19 cellular contexts compared by ENCODE assay signal in the genomic region with DNA sequence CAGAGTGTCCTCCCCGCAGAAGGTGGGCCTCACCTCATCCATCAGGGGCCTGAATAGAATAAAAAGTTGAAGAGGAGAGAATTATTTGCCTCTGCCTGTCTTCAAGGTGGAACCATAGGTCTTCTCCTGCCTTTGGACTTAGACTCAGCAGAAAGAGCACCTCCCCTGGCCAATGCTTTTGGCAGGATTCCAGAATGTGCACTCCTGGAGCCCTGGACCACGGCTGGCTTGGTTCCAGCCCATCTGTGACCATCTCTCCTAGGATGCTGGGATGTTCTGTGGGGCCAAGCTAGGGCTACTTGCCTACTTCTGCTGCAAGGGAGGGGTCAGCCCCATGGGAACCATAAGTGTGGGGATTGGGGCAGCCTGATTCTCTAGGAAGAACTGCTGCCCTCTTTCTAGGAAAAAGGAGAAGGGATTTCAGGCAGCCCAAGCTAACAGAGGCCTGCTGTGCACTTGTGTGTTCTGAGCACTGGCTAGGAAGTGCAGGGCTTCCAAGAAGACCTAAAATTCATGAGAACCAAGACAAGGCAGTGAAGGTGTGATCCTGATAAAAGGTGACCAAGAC. TPM values are rescaled to one million over a fixed set of nuclear protein-coding genes. Genes with fewer than 3 reads are reported as not detected.
A peak's percentile ranks its signal among the peaks of the same experiment; 100 is the strongest.
DNase-seq lines count a peak whose midpoint lies in the region; ATAC-seq, FAIRE-seq and TF ChIP-seq lines count a peak whose summit lies in the region.
"Had no signal": no experiment of that assay in that cellular context is flagged by ENCODE, and none has a peak within 500 bp of the region (broad histone marks: within the 10 kb centered on the region; RNA-seq: fewer than 3 reads in every experiment).

No MANE protein-coding gene starts in this region.

- CTCF ChIA-PET in Calu3 (lab: Charles Lee), result interaction anchor here (0.7 to 1.7 kb wide), 4 partner anchors 15 to 164 kb away, joined by 3 to 12 read pairs (median 6); a partner anchor contains a TSS
- CTCF ChIA-PET in H1 (lab: Charles Lee; ENCODE audit: partially characterized antibody), result interaction anchor here (0.6 kb wide), 1 partner anchor 90 kb away, joined by 3 read pairs; no protein-coding TSS in a partner anchor

- no peak overlapping the region for H3K14ac ChIP-seq in H1 (ENCODE audit: insufficient read length)
- no peak overlapping the region for H3K14ac ChIP-seq in neuronal stem cell (ENCODE audit: low read length)

- no peak overlapping the region for H3K56ac ChIP-seq in H1 (replicated peaks; ENCODE audit: insufficient read length, low read depth, low read length)

- no peak for FAIRE-seq in H1 (lab: Jason Lieb, UNC)
- FAIRE-seq: islet of Langerhans had no signal

- peak; percentile 64 for DNase-seq in Calu3
- peak; percentile 60 for DNase-seq in NCI-H1092 treated with DMSO at 0.1 percent for 48 hours (lab: John Stamatoyannopoulos, UW)
- no peak for DNase-seq in H1 (ENCODE audit: low read depth in 1 of 2, low spot score in 2 of 2)
- DNase-seq in neuronal stem cell (ENCODE audit: low spot score), result no peak
- no peak for DNase-seq in NCI-H2107 (lab: John Stamatoyannopoulos, UW)
- no peak for DNase-seq in stimulated activated CD4-positive, alpha-beta T cell treated with anti-CD3 and anti-CD28 coated beads, Interleukin-12 subunit alpha, Interleukin-12 subunit beta, amount 100 ng/mL, for 4 hours
- no peak for DNase-seq in osteocyte (ENCODE audit: extremely low spot score, unreplicated experiment)
- DNase-seq: activated CD4-positive, alpha-beta T cell treated with anti-CD3 and anti-CD28 coated beads, Interleukin-2, amount 50 U/mL, for 1 hour; activated gamma-delta T cell; CD4-positive, alpha-beta T cell; effector memory CD4-positive, alpha-beta T cell; gastrocnemius medialis; H7; naive thymus-derived CD4-positive, alpha-beta T cell; NCI-H226; T-helper 9 cell had no signal

- BruUV-seq in Calu3 (replicated peaks; lab: Mats Ljungman, UMichigan), result no TSS peak

- no peak overlapping the region for H4K91ac ChIP-seq in H1 (replicated peaks; ENCODE audit: insufficient read length, low read length)
- H4K91ac ChIP-seq in neuronal stem cell (ENCODE audit: low read depth, low read length, poor library complexity), result no peak overlapping the region

- H3K36me3 ChIP-seq in H1 (ENCODE audit: control insufficient read depth in 2 of 4, insufficient read depth in 4 of 4, low read length in 3 of 4) (no peaks in the 10 kb centered on the region), neuronal stem cell (replicated peaks in 1 of 2; ENCODE audit: control insufficient read depth in 2 of 2, insufficient read depth in 2 of 2, low read length in 2 of 2) (no peaks in the 10 kb centered on the region)
- H3K36me3 ChIP-seq: gastrocnemius medialis had no signal

- H3K4me1 ChIP-seq in H1 (replicated peaks in 1 of 4; ENCODE audit: control insufficient read depth in 3 of 4, insufficient read depth in 4 of 4, low read length in 3 of 4) (peaks cover 0 to 3% (median 0%) of the 10 kb centered on the region in 4 experiments; a peak in 2 of 7 replicates), neuronal stem cell (ENCODE audit: control insufficient read depth in 2 of 2, insufficient read depth in 1 of 2, low read depth in 1 of 2, low read length in 2 of 2) (peaks cover 0 to 15% of the 10 kb centered on the region in 2 donors)
- H3K4me1 ChIP-seq: gastrocnemius medialis had no signal

- intact Hi-C loops in Calu3 (cut with micrococcal nuclease; ENCODE audit: unreplicated experiment), result loop anchor here (1.0 kb wide), 2 partner anchors 15 to 31 kb away; no protein-coding TSS in a partner anchor

- H3K9me3 Mint-ChIP-seq in Calu3 (ENCODE audit: low read depth, unreplicated experiment) (peaks cover 2% of the 10 kb centered on the region), osteocyte (ENCODE audit: unreplicated experiment) (peaks cover 7% of the 10 kb centered on the region)

- no peak overlapping the region for H3K9ac ChIP-seq in H1 (replicated peaks in 1 of 4; ENCODE audit: extremely low read depth in 1 of 4, low read depth in 3 of 4, low read length in 3 of 4)
- H3K9ac ChIP-seq in neuronal stem cell (ENCODE audit: low read depth, low read length, poor library complexity), result peak overlapping the region; percentile 63

- H4K8ac ChIP-seq in H1 (ENCODE audit: extremely low read depth, insufficient read depth, low read length) (0 out of 2 replicates have a peak overlapping the region, but pooled peaks have one; percentile 76), neuronal stem cell (ENCODE audit: low read depth, low read length) (no peak overlapping the region)

- H3K4me3 Mint-ChIP-seq in Calu3 (ENCODE audit: low read depth, unreplicated experiment) (peak overlapping the region; percentile 70), osteocyte (ENCODE audit: unreplicated experiment) (no peak overlapping the region)
- H3K4me3 Mint-ChIP-seq: CD4-positive, alpha-beta T cell; naive thymus-derived CD4-positive, alpha-beta T cell had no signal

- H3K23me2 ChIP-seq in H1 (ENCODE audit: low read depth, low read length), result no peaks in the 10 kb centered on the region

- H2BK15ac ChIP-seq in H1 (ENCODE audit: low read length) (no peak overlapping the region), neuronal stem cell (ENCODE audit: low read length) (no peak overlapping the region)

- 96% methylated on average over 2 of the region's 2 CpGs; no CpG with 5 or more reads in 1 of the 2 experiments for WGBS in H1 (ENCODE audit: extremely low coverage in 1 of 2, insufficient coverage in 1 of 2, insufficient read length in 1 of 2, insufficient replicate concordance in 2 of 2, low coverage in 1 of 2, low lambda C conversion rate in 2 of 2, missing lambda C conversion rate in 1 of 2), 2 experiments
- WGBS in neuronal stem cell (ENCODE audit: extremely low coverage in 2 of 2, insufficient read length in 2 of 2, insufficient replicate concordance in 1 of 2), 2 donors, result no CpG with 5 or more reads among the region's 2 CpGs

- H3K27me3 ChIP-seq in H1 (replicated peaks in 1 of 4; ENCODE audit: control insufficient read depth in 3 of 4, extremely low read depth in 1 of 4, insufficient read depth in 3 of 4, low read length in 3 of 4) (no peaks in the 10 kb centered on the region; a peak in 1 of 7 replicates), neuronal stem cell (ENCODE audit: control insufficient read depth in 3 of 3, insufficient read depth in 3 of 3, low read depth in 1 of 3, low read length in 3 of 3) (peaks cover 0 to 3% (median 0%) of the 10 kb centered on the region in 3 experiments)

- H4K5ac ChIP-seq in H1 (ENCODE audit: insufficient read length, low read depth, low read length), result no peak overlapping the region

- H2AK5ac ChIP-seq in H1 (ENCODE audit: low read depth, low read length) (no peak overlapping the region), neuronal stem cell (ENCODE audit: low read depth, low read length) (peak overlapping the region; percentile 57)

- no peak overlapping the region for H3K4ac ChIP-seq in H1 (replicated peaks; ENCODE audit: insufficient read length, low read depth, low read length)
- H3K4ac ChIP-seq in neuronal stem cell (ENCODE audit: low read length), result no peak overlapping the region

- H3K79me1 ChIP-seq in H1 (ENCODE audit: low read depth, low read length), result no peaks in the 10 kb centered on the region
- no peaks in the 10 kb centered on the region for H3K79me1 ChIP-seq in neuronal stem cell (ENCODE audit: low read depth, low read length)

- H3K23ac ChIP-seq in H1 (ENCODE audit: insufficient read length) (no peak overlapping the region), neuronal stem cell (ENCODE audit: low read depth, low read length, poor library complexity) (no peak overlapping the region)

- H3K4me1 Mint-ChIP-seq in Calu3 (ENCODE audit: low read depth, unreplicated experiment) (peaks cover 58% of the 10 kb centered on the region), osteocyte (ENCODE audit: unreplicated experiment) (peaks cover 16% of the 10 kb centered on the region)
- H3K4me1 Mint-ChIP-seq: naive thymus-derived CD4-positive, alpha-beta T cell had no signal

- H3K27me3 Mint-ChIP-seq in Calu3 (ENCODE audit: unreplicated experiment) (no peaks in the 10 kb centered on the region), osteocyte (ENCODE audit: unreplicated experiment) (peaks cover 35% of the 10 kb centered on the region)

- POLR2A ChIA-PET in H1 (lab: Charles Lee; ENCODE audit: partially characterized antibody), result no interaction called here

- 0 out of 4 replicates have a peak, but pooled peaks cover 0 to 3% of the 10 kb centered on the region in 2 experiments for H3K9me3 ChIP-seq in H1 (ENCODE audit: insufficient read depth in 2 of 2, low read depth in 1 of 2, low read length in 1 of 2)
- no peaks in the 10 kb centered on the region for H3K9me3 ChIP-seq in neuronal stem cell (replicated peaks in 1 of 2; ENCODE audit: control insufficient read depth in 2 of 2, insufficient read depth in 1 of 2, low read depth in 1 of 2, low read length in 2 of 2)
- H3K9me3 ChIP-seq: gastrocnemius medialis had no signal

- H4K20me1 ChIP-seq in H1 (replicated peaks in 1 of 2; ENCODE audit: control insufficient read depth in 1 of 2, insufficient read depth in 2 of 2, low read length in 2 of 2), result peaks cover 0 to 1% of the 10 kb centered on the region in 2 experiments

- H2AFZ ChIP-seq in H1 (ENCODE audit: low read length), result no peak overlapping the region
- no peak overlapping the region for H2AFZ ChIP-seq in neuronal stem cell (ENCODE audit: low read length)

- TF ChIP-seq RAD21 in H1 (IDR thresholded peaks at IDR 0.05 in 1 of 2, conservative IDR thresholded peaks at IDR 0.05 in 1 of 2; ENCODE audit: low read depth in 2 of 2, low read length in 2 of 2), result no peak

- H2BK5ac ChIP-seq in H1 (ENCODE audit: low read depth, low read length) (no peak overlapping the region), neuronal stem cell (ENCODE audit: low read length) (no peak overlapping the region)

- no peak for TF ChIP-seq EP300 in H1 (IDR thresholded peaks at IDR 0.05; ENCODE audit: borderline replicate concordance in 1 of 2, low read depth in 2 of 2, low read length in 2 of 2)

- no peak for TF ChIP-seq POLR2A in H1 (IDR thresholded peaks at IDR 0.05; ENCODE audit: control extremely low read depth in 1 of 2, low read depth in 2 of 2, low read length in 2 of 2)

- no peak for ATAC-seq in HG02870 (IDR thresholded peaks at IDR 0.05; ENCODE audit: unreplicated experiment)
- ATAC-seq: gastrocnemius medialis; naive thymus-derived CD4-positive, alpha-beta T cell had no signal

- H2BK120ac ChIP-seq in H1 (replicated peaks; ENCODE audit: low read depth, low read length) (no peak overlapping the region), neuronal stem cell (ENCODE audit: low read depth, low read length) (no peak overlapping the region)

- H3K4me2 ChIP-seq in H1 (ENCODE audit: insufficient read depth in 1 of 2, low read depth in 2 of 2, low read length in 2 of 2) (no peak overlapping the region), neuronal stem cell (ENCODE audit: insufficient read depth, low read length, poor library complexity, severe bottlenecking) (no peak overlapping the region)

- no peak overlapping the region for H3K4me3 ChIP-seq in H1 (ENCODE audit: extremely low read depth in 1 of 4, insufficient read depth in 2 of 4, low read depth in 3 of 4, low read length in 4 of 4)
- H3K4me3 ChIP-seq in neuronal stem cell (ENCODE audit: low read length in 2 of 2), result no peak overlapping the region
- H3K4me3 ChIP-seq: gastrocnemius medialis had no signal

- H3K18ac ChIP-seq in H1 (ENCODE audit: extremely low read depth, low read length) (no peak overlapping the region), neuronal stem cell (ENCODE audit: low read length) (peak overlapping the region; percentile 62)

- peaks cover 34% of the 10 kb centered on the region for H3K36me3 Mint-ChIP-seq in Calu3 (ENCODE audit: insufficient read depth, unreplicated experiment)
- peaks cover 2% of the 10 kb centered on the region for H3K36me3 Mint-ChIP-seq in osteocyte (ENCODE audit: unreplicated experiment)

- H2BK20ac ChIP-seq in H1 (ENCODE audit: low read length), result no peak overlapping the region

- no peak for TF ChIP-seq CTCF in Calu3 (IDR thresholded peaks at IDR 0.05; ENCODE audit: unreplicated experiment)
- no peak for TF ChIP-seq CTCF in H1 (IDR thresholded peaks at IDR 0.05; ENCODE audit: control extremely low read depth in 1 of 3, insufficient read depth in 1 of 3, low read depth in 1 of 3, low read length in 3 of 3)
- no peak for TF ChIP-seq CTCF in osteocyte (IDR thresholded peaks at IDR 0.05)

- H2BK12ac ChIP-seq in H1 (ENCODE audit: low read depth, low read length) (0 out of 2 replicates have a peak overlapping the region, but pooled peaks have one; percentile 17), neuronal stem cell (ENCODE audit: low read length) (no peak overlapping the region)

- H3K27ac Mint-ChIP-seq in Calu3 (ENCODE audit: unreplicated experiment) (peak overlapping the region; percentile 88), osteocyte (ENCODE audit: unreplicated experiment) (no peak overlapping the region)
- H3K27ac Mint-ChIP-seq: CD4-positive, alpha-beta T cell; naive thymus-derived CD4-positive, alpha-beta T cell had no signal

- H3K27ac ChIP-seq in H1 (ENCODE audit: low read depth, low read length) (no peak overlapping the region), neuronal stem cell (replicated peaks; ENCODE audit: low read length) (no peak overlapping the region)
- H3K27ac ChIP-seq: gastrocnemius medialis had no signal

- no peaks in the 10 kb centered on the region for H3K79me2 ChIP-seq in H1 (ENCODE audit: control insufficient read depth in 1 of 2, insufficient read depth in 2 of 2, low read length in 2 of 2)

RNA-seq across cellular contexts. Expression of a gene that starts 32.2 kb away (rescaled TPM):
- total RNA-seq in Calu3 (2022), result 109 and 118 TPM in 2 replicates
- total RNA-seq in H1 (2021; fragmentation: NEBNext Ultra II Directional; extraction: Animal tissue kit (Norgen Biotek cat#: 25700)), result 52.9 and 54.2 TPM in 2 replicates
- polyA plus RNA-seq in H1 (2011; rRNA removed), result 10.1 and 15.5 TPM in 2 replicates
- 7.8 TPM for polyA plus RNA-seq in H1 (2011; cell fraction: cytosol; rRNA removed)
- polyA plus RNA-seq in H1 (2011; cell fraction: nucleus; rRNA removed), result 41.3 TPM
- polyA plus RNA-seq in H1 (2012, experiment 1 of 2), result 17.0 to 20.3 TPM (median 18.5 TPM) in 4 replicates
- 2.9 TPM for polyA plus RNA-seq in H1 (2012, experiment 2 of 2)
- polyA plus RNA-seq in H1 (2013, experiment 1 of 2), result 16.9 TPM
- 15.7 TPM for polyA plus RNA-seq in H1 (2013, experiment 2 of 2)
- 46.2 and 59.3 TPM in 2 replicates for polyA minus RNA-seq in H1 (2011; rRNA and poly(A)+ RNA removed)
- polyA minus RNA-seq in H1 (2011; cell fraction: cytosol; rRNA and poly(A)+ RNA removed), result 35.2 TPM
- polyA minus RNA-seq in H1 (2011; cell fraction: nucleus; rRNA and poly(A)+ RNA removed), result 103 TPM
- 5.0 TPM for polyA plus RNA-seq in neuronal stem cell (2013, experiment 1 of 2)
- polyA plus RNA-seq in neuronal stem cell (2013, experiment 2 of 2), result 5.0 TPM
- total RNA-seq in osteocyte, result 0.03 and 0.16 TPM in 2 replicates
- total RNA-seq: CD4-positive, alpha-beta T cell; M059J had no signal
- polyA plus RNA-seq: naive thymus-derived CD4-positive, alpha-beta T cell had no signal

Comparison
In these comparisons a context has a peak if more than half of its experiments do, and no peak if none do; other contexts are left out.
1. DNase-seq: peak in Calu3 (single experiment) and NCI-H1092 treated with DMSO at 0.1 percent for 48 hours (single experiment); none in H1 (0 of 2), neuronal stem cell (single experiment), NCI-H2107 (single experiment), stimulated activated CD4-positive, alpha-beta T cell treated with anti-CD3 and anti-CD28 coated beads, Interleukin-12 subunit alpha, Interleukin-12 subunit beta, amount 100 ng/mL, for 4 hours (single experiment) and osteocyte (single experiment).
2. RNA of a gene that starts 32.2 kb away (total RNA-seq): 109 to 118 TPM in Calu3 and 52.9 to 54.2 TPM in H1; 0.03 to 0.16 TPM in osteocyte; every median in the first group is over 10 times any median in the second.